Comparison of ENCODE assay signal across 2 cellular contexts in the genomic region with DNA sequence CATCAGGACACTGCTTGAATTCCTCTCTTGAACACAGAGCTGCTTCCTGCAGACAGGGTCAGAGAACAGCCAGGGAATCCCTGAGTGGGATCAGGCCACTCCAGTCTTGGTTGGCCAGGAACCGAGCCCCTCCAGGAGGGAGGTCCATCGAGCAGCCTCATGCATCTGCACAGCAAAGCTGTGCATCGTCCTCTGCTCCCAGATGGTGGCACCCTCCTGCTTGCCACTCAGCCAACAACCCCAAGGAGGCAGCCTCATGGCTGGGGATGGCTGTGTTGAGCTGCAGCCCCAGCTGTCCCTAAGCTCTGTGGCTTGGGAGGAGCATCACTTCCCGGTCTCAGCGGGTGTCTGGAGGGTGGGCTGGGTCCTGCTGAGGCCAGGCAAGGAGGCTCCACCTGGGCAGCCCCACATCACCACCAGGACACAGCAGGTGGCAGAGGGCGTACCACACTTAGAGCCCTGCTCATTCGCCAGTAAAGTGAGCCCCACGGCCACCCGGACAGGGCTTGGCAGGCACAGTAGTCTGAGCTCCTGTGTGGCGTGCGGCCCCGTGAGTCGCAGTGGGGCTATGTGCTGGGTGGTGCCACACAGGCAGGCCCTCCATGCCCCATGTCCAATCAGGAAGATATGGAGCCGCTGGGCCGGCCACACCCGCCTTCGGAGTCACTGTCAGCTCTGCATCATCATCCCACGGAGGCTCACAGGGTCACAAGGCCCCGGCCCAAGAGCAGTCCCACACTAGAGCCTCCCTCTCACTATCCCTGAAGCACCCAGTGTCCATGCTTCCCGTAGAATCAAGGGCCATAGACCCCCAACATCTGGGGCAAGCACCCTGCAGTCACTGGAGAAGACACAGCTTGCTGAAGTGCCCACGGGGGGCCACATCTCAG.
TF ChIP-seq lines count a peak whose summit lies in the region.

No MANE protein-coding gene starts in this region.

TF ChIP-seq in GM12878, 131 proteins besides CTCF, POLR2A, EP300 and RAD21:
- no peak for TF ChIP-seq ZNF622 (IDR thresholded peaks at IDR 0.05)
- no peak for TF ChIP-seq TBL1XR1 (IDR thresholded peaks at IDR 0.05; ENCODE audit: low read depth, low read length)
- no peak for TF ChIP-seq BACH1 (IDR thresholded peaks at IDR 0.05; ENCODE audit: borderline replicate concordance)
- TF ChIP-seq, protein P1, sequence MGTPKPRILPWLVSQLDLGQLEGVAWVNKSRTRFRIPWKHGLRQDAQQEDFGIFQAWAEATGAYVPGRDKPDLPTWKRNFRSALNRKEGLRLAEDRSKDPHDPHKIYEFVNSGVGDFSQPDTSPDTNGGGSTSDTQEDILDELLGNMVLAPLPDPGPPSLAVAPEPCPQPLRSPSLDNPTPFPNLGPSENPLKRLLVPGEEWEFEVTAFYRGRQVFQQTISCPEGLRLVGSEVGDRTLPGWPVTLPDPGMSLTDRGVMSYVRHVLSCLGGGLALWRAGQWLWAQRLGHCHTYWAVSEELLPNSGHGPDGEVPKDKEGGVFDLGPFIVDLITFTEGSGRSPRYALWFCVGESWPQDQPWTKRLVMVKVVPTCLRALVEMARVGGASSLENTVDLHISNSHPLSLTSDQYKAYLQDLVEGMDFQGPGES (IDR thresholded peaks at IDR 0.05) = no peak
- TF ChIP-seq, protein P2, sequence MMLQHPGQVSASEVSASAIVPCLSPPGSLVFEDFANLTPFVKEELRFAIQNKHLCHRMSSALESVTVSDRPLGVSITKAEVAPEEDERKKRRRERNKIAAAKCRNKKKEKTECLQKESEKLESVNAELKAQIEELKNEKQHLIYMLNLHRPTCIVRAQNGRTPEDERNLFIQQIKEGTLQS (IDR thresholded peaks at IDR 0.05; ENCODE audit: borderline replicate concordance, extremely low read depth, low read depth, low read length) = no peak
- no peak for TF ChIP-seq WRNIP1 (IDR thresholded peaks at IDR 0.05; ENCODE audit: borderline replicate concordance, low read depth, low read length)
- TF ChIP-seq HDGF (IDR thresholded peaks at IDR 0.05) = no peak
- TF ChIP-seq CEBPZ (IDR thresholded peaks at IDR 0.05; ENCODE audit: low read depth, low read length) = no peak
- TF ChIP-seq ZSCAN29 (IDR thresholded peaks at IDR 0.05) = no peak
- no peak for TF ChIP-seq KAT2A (conservative IDR thresholded peaks at IDR 0.05; ENCODE audit: control insufficient read depth, low read depth, low read length)
- no peak for TF ChIP-seq ATF2 (IDR thresholded peaks at IDR 0.05; ENCODE audit: low read length)
- TF ChIP-seq, protein P3, sequence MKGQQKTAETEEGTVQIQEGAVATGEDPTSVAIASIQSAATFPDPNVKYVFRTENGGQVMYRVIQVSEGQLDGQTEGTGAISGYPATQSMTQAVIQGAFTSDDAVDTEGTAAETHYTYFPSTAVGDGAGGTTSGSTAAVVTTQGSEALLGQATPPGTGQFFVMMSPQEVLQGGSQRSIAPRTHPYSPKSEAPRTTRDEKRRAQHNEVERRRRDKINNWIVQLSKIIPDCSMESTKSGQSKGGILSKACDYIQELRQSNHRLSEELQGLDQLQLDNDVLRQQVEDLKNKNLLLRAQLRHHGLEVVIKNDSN (IDR thresholded peaks at IDR 0.05; ENCODE audit: borderline replicate concordance, extremely low read length, insufficient read depth, low read depth, low read length) = no peak
- TF ChIP-seq SMAD5 (IDR thresholded peaks at IDR 0.05; ENCODE audit: low read depth) = no peak
- no peak for TF ChIP-seq RUNX3 (IDR thresholded peaks at IDR 0.05; ENCODE audit: low read length)
- no peak for TF ChIP-seq SUPT20H (IDR thresholded peaks at IDR 0.05; ENCODE audit: borderline replicate concordance, control insufficient read depth, low read depth, low read length)

TF ChIP-seq in HepG2, 621 proteins besides CTCF, POLR2A, EP300 and RAD21 (continues in another document):
- TF ChIP-seq POLR2G (IDR thresholded peaks at IDR 0.05; ENCODE audit: low read depth, low read length) (no peak), ZNF724P (CRISPR knock-in tag; IDR thresholded peaks at IDR 0.05; ENCODE audit: borderline replicate concordance) (no peak), ZNF441 (CRISPR knock-in tag; IDR thresholded peaks at IDR 0.05; ENCODE audit: borderline replicate concordance) (no peak), AKAP8 (CRISPR knock-in tag; IDR thresholded peaks at IDR 0.05) (no peak), FOXK1 (CRISPR knock-in tag; IDR thresholded peaks at IDR 0.05; ENCODE audit: borderline replicate concordance, low read depth) (no peak), PAX8 (CRISPR knock-in tag; IDR thresholded peaks at IDR 0.05; ENCODE audit: borderline replicate concordance) (no peak), ZBTB1 (CRISPR knock-in tag; IDR thresholded peaks at IDR 0.05; ENCODE audit: borderline replicate concordance) (no peak), REXO4 (CRISPR knock-in tag; IDR thresholded peaks at IDR 0.05; ENCODE audit: borderline replicate concordance) (no peak), JDP2 (CRISPR knock-in tag; IDR thresholded peaks at IDR 0.05; ENCODE audit: borderline replicate concordance) (no peak), ZNF414 (CRISPR knock-in tag; IDR thresholded peaks at IDR 0.05) (no peak), PLSCR1 (CRISPR knock-in tag; IDR thresholded peaks at IDR 0.05; ENCODE audit: borderline replicate concordance) (no peak), ISX (CRISPR knock-in tag; conservative IDR thresholded peaks at IDR 0.05) (no peak), ZNF256 (CRISPR knock-in tag; conservative IDR thresholded peaks at IDR 0.05) (no peak), NCOA2 (CRISPR knock-in tag; IDR thresholded peaks at IDR 0.05) (no peak), SMC3 (IDR thresholded peaks at IDR 0.05; ENCODE audit: low read length) (peak; percentile 16; the same call in 1 of the 2 replicates), HOXA7 (CRISPR knock-in tag; IDR thresholded peaks at IDR 0.05) (no peak), SP4 (CRISPR knock-in tag; IDR thresholded peaks at IDR 0.05) (no peak), SOX13 (IDR thresholded peaks at IDR 0.05) (no peak), SOX13 (CRISPR knock-in tag; conservative IDR thresholded peaks at IDR 0.05 in 1 of 2, IDR thresholded peaks at IDR 0.05 in 1 of 2) (no peak), MXD4 (CRISPR knock-in tag; IDR thresholded peaks at IDR 0.05) (no peak), RFX1 (IDR thresholded peaks at IDR 0.05) (no peak), ZNF776 (CRISPR knock-in tag; IDR thresholded peaks at IDR 0.05) (0 out of 2 replicates have a peak, but pooled peaks have one; percentile 33), GTF2F1 (IDR thresholded peaks at IDR 0.05; ENCODE audit: low read length) (no peak), AGO2 (optimal IDR thresholded peaks at IDR 0.05; ENCODE audit: low read depth, low read length) (peak; percentile 44), TBX2 (CRISPR knock-in tag; IDR thresholded peaks at IDR 0.05; ENCODE audit: borderline replicate concordance) (no peak), SKIL (CRISPR knock-in tag; IDR thresholded peaks at IDR 0.05; ENCODE audit: borderline replicate concordance) (no peak), RBFOX2 (IDR thresholded peaks at IDR 0.05; ENCODE audit: low read depth, low read length) (0 out of 2 replicates have a peak, but pooled peaks have one; percentile 17), GLMP (CRISPR knock-in tag; IDR thresholded peaks at IDR 0.05; ENCODE audit: borderline replicate concordance) (no peak), THRA (CRISPR knock-in tag; IDR thresholded peaks at IDR 0.05; ENCODE audit: borderline replicate concordance) (no peak), ZFP36L1 (CRISPR knock-in tag; IDR thresholded peaks at IDR 0.05) (no peak), TEAD3 (CRISPR knock-in tag; optimal IDR thresholded peaks at IDR 0.05; ENCODE audit: borderline replicate concordance) (no peak), BCLAF1 (IDR thresholded peaks at IDR 0.05) (no peak), PCBP1 (IDR thresholded peaks at IDR 0.05; ENCODE audit: borderline replicate concordance, low read depth, low read length) (no peak), ZNF160 (CRISPR knock-in tag; IDR thresholded peaks at IDR 0.05) (no peak), MYC (CRISPR knock-in tag; IDR thresholded peaks at IDR 0.05; ENCODE audit: borderline replicate concordance) (peak; percentile 41; the same call in 1 of the 2 replicates), ZNF460 (CRISPR knock-in tag; IDR thresholded peaks at IDR 0.05; ENCODE audit: borderline replicate concordance) (no peak), ZNF75D (CRISPR knock-in tag; IDR thresholded peaks at IDR 0.05; ENCODE audit: borderline replicate concordance) (no peak)
- TF ChIP-seq, protein P4, sequence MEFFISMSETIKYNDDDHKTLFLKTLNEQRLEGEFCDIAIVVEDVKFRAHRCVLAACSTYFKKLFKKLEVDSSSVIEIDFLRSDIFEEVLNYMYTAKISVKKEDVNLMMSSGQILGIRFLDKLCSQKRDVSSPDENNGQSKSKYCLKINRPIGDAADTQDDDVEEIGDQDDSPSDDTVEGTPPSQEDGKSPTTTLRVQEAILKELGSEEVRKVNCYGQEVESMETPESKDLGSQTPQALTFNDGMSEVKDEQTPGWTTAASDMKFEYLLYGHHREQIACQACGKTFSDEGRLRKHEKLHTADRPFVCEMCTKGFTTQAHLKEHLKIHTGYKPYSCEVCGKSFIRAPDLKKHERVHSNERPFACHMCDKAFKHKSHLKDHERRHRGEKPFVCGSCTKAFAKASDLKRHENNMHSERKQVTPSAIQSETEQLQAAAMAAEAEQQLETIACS (CRISPR knock-in tag; IDR thresholded peaks at IDR 0.05) = no peak
- TF ChIP-seq, protein P5, sequence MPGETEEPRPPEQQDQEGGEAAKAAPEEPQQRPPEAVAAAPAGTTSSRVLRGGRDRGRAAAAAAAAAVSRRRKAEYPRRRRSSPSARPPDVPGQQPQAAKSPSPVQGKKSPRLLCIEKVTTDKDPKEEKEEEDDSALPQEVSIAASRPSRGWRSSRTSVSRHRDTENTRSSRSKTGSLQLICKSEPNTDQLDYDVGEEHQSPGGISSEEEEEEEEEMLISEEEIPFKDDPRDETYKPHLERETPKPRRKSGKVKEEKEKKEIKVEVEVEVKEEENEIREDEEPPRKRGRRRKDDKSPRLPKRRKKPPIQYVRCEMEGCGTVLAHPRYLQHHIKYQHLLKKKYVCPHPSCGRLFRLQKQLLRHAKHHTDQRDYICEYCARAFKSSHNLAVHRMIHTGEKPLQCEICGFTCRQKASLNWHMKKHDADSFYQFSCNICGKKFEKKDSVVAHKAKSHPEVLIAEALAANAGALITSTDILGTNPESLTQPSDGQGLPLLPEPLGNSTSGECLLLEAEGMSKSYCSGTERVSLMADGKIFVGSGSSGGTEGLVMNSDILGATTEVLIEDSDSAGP (CRISPR knock-in tag; IDR thresholded peaks at IDR 0.05; ENCODE audit: borderline replicate concordance) = 0 out of 2 replicates have a peak, but pooled peaks have one; percentile 22
